Comparison of ENCODE assay signal across 13 cellular contexts in the genomic region with DNA sequence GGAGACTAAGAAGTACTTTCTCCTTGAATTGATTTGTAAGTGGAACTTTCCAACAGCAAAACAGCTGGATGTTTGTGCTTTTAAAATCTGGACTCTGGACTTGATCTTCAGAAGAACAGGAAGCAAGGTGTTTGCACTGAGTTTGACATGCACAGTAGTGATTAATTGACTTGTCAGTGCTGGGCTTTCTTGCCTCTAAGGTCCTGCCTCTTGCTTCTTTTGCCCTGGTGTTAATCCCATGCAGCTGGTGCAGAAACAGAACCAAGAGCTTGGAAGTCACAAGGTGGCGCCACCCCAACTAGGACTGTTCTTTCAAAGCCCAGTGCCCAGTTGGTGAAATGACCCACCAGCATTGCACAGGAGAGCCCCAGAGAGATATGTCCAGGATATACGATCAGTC.
DNase-seq lines count a peak whose midpoint lies in the region; ATAC-seq and TF ChIP-seq lines count a peak whose summit lies in the region.
"Had no signal": no experiment of that assay in that cellular context is flagged by ENCODE, and none has a peak within 500 bp of the region (broad histone marks: within the 10 kb centered on the region; RNA-seq: fewer than 3 reads in every experiment).

No MANE protein-coding gene starts in this region.

- TF ChIP-seq CTCF in GM12873 (IDR thresholded peaks at IDR 0.05; ENCODE audit: insufficient read depth, low read depth, low read length, missing control alignments) (peak; percentile 23), hepatocyte (IDR thresholded peaks at IDR 0.05; ENCODE audit: poor library complexity) (no peak), GM13976 (IDR thresholded peaks at IDR 0.05; ENCODE audit: borderline replicate concordance, control extremely low read depth, extremely low read depth, insufficient read depth, missing control alignments) (no peak)

- H3K4me2 ChIP-seq in hepatocyte = no peak overlapping the region

- ATAC-seq in SK-N-SH treated with all-trans-retinoic acid at 6 μM for 48 hours = peak; percentile 51; the same call in 2 of the 3 replicates
- no peak for ATAC-seq in activated T-helper 17 cell treated with anti-CD3 and anti-CD28 coated beads, Interleukin-2, amount 50 U/mL, for 72 hours (replicated peaks)

- DNase-seq in ACHN = peak; percentile 17
- DNase-seq in hepatocyte (ENCODE audit: low spot score) = peak; percentile 59
- no peak for DNase-seq in SKM-1 (lab: John Stamatoyannopoulos, UW; ENCODE audit: unreplicated experiment)
- no peak for DNase-seq in NCI-H1694 treated with DMSO at 0.1 percent for 48 hours (lab: John Stamatoyannopoulos, UW)
- no peak for DNase-seq in GM13976 (ENCODE audit: low spot score)
- DNase-seq: activated CD4-positive, alpha-beta T cell treated with anti-CD3 and anti-CD28 coated beads, Interleukin-2, amount 50 U/mL, for 4 hours; left ventricle myocardium inferior; stimulated activated CD4-positive, alpha-beta T cell treated with anti-CD3 and anti-CD28 coated beads, Interleukin-15, amount 100 ng/mL, for 24 hours had no signal

- no peak overlapping the region for H2AFZ ChIP-seq in hepatocyte

- no peak overlapping the region for H3K27ac Mint-ChIP-seq in activated T-helper 17 cell treated with anti-CD3 and anti-CD28 coated beads, Interleukin-2, amount 50 U/mL, for 72 hours
- H3K27ac Mint-ChIP-seq: dendritic cell treated with granulocyte-macrophage colony-stimulating factor and Interleukin-4, amounts not matched to agents 40 ng/mL and 50 ng/mL, for 4 days had no signal

- no peaks in the 10 kb centered on the region for H3K9me3 Mint-ChIP-seq in activated T-helper 17 cell treated with anti-CD3 and anti-CD28 coated beads, Interleukin-2, amount 50 U/mL, for 72 hours
- H3K9me3 Mint-ChIP-seq: dendritic cell treated with granulocyte-macrophage colony-stimulating factor and Interleukin-4, amounts not matched to agents 40 ng/mL and 50 ng/mL, for 4 days had no signal

- no peaks in the 10 kb centered on the region for H3K36me3 ChIP-seq in hepatocyte (replicated peaks; ENCODE audit: insufficient read depth, low read depth)
- H3K36me3 ChIP-seq: left ventricle myocardium inferior, thyroid gland had no signal

- in situ Hi-C loops in ACHN (cut with HindIII; ENCODE audit: low pct_ligation_motif_present, low pct_unique_long_range_greater_than_20kb, low sequenced_read_pairs) = no loop called here
- in situ Hi-C loops in GM13976 (cut with MboI; ENCODE audit: low sequenced_read_pairs, unreplicated experiment) = no loop called here

- no peaks in the 10 kb centered on the region for H3K79me2 ChIP-seq in hepatocyte

- peaks cover 21% of the 10 kb centered on the region for H3K27me3 Mint-ChIP-seq in activated T-helper 17 cell treated with anti-CD3 and anti-CD28 coated beads, Interleukin-2, amount 50 U/mL, for 72 hours
- H3K27me3 Mint-ChIP-seq: dendritic cell treated with granulocyte-macrophage colony-stimulating factor and Interleukin-4, amounts not matched to agents 40 ng/mL and 50 ng/mL, for 4 days had no signal

- 58% methylated on average over 2 of the region's 2 CpGs for WGBS in hepatocyte (ENCODE audit: low lambda C conversion rate, missing lambda C conversion rate)

- H3K9me3 ChIP-seq in hepatocyte (ENCODE audit: low read depth) = no peaks in the 10 kb centered on the region
- H3K9me3 ChIP-seq: thyroid gland had no signal

- no peak overlapping the region for H3K4me3 ChIP-seq in hepatocyte
- H3K4me3 ChIP-seq: left ventricle myocardium inferior, thyroid gland had no signal

- H3K4me3 Mint-ChIP-seq in activated T-helper 17 cell treated with anti-CD3 and anti-CD28 coated beads, Interleukin-2, amount 50 U/mL, for 72 hours = no peak overlapping the region
- H3K4me3 Mint-ChIP-seq: dendritic cell treated with granulocyte-macrophage colony-stimulating factor and Interleukin-4, amounts not matched to agents 40 ng/mL and 50 ng/mL, for 4 days had no signal

- no peaks in the 10 kb centered on the region for H3K27me3 ChIP-seq in hepatocyte
- H3K27me3 ChIP-seq: thyroid gland had no signal

- H3K9me2 ChIP-seq in hepatocyte (replicated peaks; ENCODE audit: insufficient read depth) = no peaks in the 10 kb centered on the region

- peak overlapping the region; percentile 36 for H3K27ac ChIP-seq in hepatocyte
- H3K27ac ChIP-seq: left ventricle myocardium inferior, thyroid gland had no signal

- no peaks in the 10 kb centered on the region for H3K4me1 Mint-ChIP-seq in activated T-helper 17 cell treated with anti-CD3 and anti-CD28 coated beads, Interleukin-2, amount 50 U/mL, for 72 hours

- H3K4me1 ChIP-seq in hepatocyte (ENCODE audit: insufficient read depth) = no peaks in the 10 kb centered on the region
- H3K4me1 ChIP-seq: left ventricle myocardium inferior had no signal

- H3K36me3 Mint-ChIP-seq in activated T-helper 17 cell treated with anti-CD3 and anti-CD28 coated beads, Interleukin-2, amount 50 U/mL, for 72 hours (ENCODE audit: low read depth) = no peaks in the 10 kb centered on the region

- no peaks in the 10 kb centered on the region for H4K20me1 ChIP-seq in hepatocyte (ENCODE audit: insufficient read depth, poor library complexity, severe bottlenecking)

TF ChIP-seq in SK-N-SH treated with all-trans-retinoic acid at 6 μM for 48 hours, 23 proteins besides CTCF, POLR2A, EP300 and RAD21:
- TF ChIP-seq, protein P1, sequence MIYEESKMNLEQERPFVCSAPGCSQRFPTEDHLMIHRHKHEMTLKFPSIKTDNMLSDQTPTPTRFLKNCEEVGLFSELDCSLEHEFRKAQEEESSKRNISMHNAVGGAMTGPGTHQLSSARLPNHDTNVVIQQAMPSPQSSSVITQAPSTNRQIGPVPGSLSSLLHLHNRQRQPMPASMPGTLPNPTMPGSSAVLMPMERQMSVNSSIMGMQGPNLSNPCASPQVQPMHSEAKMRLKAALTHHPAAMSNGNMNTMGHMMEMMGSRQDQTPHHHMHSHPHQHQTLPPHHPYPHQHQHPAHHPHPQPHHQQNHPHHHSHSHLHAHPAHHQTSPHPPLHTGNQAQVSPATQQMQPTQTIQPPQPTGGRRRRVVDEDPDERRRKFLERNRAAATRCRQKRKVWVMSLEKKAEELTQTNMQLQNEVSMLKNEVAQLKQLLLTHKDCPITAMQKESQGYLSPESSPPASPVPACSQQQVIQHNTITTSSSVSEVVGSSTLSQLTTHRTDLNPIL (CRISPR knock-in tag; IDR thresholded peaks at IDR 0.05; ENCODE audit: low read depth) = no peak
- TF ChIP-seq, protein P2, sequence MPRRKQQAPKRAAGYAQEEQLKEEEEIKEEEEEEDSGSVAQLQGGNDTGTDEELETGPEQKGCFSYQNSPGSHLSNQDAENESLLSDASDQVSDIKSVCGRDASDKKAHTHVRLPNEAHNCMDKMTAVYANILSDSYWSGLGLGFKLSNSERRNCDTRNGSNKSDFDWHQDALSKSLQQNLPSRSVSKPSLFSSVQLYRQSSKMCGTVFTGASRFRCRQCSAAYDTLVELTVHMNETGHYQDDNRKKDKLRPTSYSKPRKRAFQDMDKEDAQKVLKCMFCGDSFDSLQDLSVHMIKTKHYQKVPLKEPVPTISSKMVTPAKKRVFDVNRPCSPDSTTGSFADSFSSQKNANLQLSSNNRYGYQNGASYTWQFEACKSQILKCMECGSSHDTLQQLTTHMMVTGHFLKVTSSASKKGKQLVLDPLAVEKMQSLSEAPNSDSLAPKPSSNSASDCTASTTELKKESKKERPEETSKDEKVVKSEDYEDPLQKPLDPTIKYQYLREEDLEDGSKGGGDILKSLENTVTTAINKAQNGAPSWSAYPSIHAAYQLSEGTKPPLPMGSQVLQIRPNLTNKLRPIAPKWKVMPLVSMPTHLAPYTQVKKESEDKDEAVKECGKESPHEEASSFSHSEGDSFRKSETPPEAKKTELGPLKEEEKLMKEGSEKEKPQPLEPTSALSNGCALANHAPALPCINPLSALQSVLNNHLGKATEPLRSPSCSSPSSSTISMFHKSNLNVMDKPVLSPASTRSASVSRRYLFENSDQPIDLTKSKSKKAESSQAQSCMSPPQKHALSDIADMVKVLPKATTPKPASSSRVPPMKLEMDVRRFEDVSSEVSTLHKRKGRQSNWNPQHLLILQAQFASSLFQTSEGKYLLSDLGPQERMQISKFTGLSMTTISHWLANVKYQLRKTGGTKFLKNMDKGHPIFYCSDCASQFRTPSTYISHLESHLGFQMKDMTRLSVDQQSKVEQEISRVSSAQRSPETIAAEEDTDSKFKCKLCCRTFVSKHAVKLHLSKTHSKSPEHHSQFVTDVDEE (CRISPR knock-in tag; IDR thresholded peaks at IDR 0.05) = no peak
- TF ChIP-seq SNAI2 (CRISPR knock-in tag; IDR thresholded peaks at IDR 0.05) (no peak), ZNF8 (CRISPR knock-in tag; IDR thresholded peaks at IDR 0.05) (no peak), ARNTL (CRISPR knock-in tag; IDR thresholded peaks at IDR 0.05; ENCODE audit: borderline replicate concordance, low read depth) (no peak), ESRRG (CRISPR knock-in tag; IDR thresholded peaks at IDR 0.05) (no peak), TOX (CRISPR knock-in tag; IDR thresholded peaks at IDR 0.05; ENCODE audit: borderline replicate concordance) (no peak), CSDC2 (CRISPR knock-in tag; IDR thresholded peaks at IDR 0.05) (no peak)
- TF ChIP-seq, protein P3, sequence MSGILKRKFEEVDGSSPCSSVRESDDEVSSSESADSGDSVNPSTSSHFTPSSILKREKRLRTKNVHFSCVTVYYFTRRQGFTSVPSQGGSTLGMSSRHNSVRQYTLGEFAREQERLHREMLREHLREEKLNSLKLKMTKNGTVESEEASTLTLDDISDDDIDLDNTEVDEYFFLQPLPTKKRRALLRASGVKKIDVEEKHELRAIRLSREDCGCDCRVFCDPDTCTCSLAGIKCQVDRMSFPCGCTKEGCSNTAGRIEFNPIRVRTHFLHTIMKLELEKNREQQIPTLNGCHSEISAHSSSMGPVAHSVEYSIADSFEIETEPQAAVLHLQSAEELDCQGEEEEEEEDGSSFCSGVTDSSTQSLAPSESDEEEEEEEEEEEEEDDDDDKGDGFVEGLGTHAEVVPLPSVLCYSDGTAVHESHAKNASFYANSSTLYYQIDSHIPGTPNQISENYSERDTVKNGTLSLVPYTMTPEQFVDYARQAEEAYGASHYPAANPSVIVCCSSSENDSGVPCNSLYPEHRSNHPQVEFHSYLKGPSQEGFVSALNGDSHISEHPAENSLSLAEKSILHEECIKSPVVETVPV (CRISPR knock-in tag; IDR thresholded peaks at IDR 0.05) = no peak
TF ChIP-seq in SK-N-SH treated with all-trans-retinoic acid at 6 μM for 48 hours: peak in this region for 0.

Comparison
In these comparisons a context has a peak if more than half of its experiments do, and no peak if none do; other contexts are left out.
1. DNase-seq: peak in ACHN (single experiment) and hepatocyte (single experiment); none in SKM-1 (single experiment), NCI-H1694 treated with DMSO at 0.1 percent for 48 hours (single experiment) and GM13976 (single experiment).